1 cellular context compared by ENCODE assay signal in the genomic region with DNA sequence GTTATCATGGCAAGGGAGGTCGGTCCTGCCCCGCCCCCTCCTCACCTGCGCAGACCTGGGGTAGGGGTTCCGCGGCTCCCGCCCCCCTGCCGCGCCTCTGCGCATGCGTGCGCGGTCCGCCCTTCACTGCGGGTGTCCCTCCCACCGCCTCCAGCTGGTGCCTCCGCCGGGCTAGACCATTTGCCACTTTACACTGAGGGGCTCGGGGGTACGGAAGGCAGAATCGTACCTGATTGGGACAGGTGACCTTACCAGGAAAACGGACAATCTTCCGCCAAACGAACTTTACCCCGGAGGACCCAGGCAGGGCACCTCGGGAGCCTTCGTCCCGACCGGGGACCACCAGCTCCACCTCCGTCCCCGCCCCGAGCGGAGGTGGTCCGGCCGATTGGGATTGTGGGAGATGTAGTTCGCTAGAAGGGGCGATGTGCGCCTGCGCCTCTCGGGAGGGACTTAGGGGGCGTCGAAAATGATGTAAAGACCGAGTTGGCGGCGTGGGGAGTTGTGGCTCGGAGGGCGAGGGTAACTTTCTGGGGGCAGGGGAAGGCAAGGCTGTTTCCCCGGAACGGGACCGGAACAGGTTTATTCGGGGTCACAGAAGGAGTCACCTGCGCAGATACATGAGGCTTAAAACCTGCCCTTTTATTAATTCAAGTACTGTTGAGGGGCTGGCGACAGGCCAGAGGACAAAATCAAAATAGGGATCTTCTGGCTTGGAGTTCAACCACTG.
A peak's percentile ranks its signal among the peaks of the same experiment; 100 is the strongest.
TF ChIP-seq lines count a peak whose summit lies in the region.

A gene with protein sequence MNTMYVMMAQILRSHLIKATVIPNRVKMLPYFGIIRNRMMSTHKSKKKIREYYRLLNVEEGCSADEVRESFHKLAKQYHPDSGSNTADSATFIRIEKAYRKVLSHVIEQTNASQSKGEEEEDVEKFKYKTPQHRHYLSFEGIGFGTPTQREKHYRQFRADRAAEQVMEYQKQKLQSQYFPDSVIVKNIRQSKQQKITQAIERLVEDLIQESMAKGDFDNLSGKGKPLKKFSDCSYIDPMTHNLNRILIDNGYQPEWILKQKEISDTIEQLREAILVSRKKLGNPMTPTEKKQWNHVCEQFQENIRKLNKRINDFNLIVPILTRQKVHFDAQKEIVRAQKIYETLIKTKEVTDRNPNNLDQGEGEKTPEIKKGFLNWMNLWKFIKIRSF (minus strand): TSS at position 344 of the 730 bp plus-strand sequence. CDS start 2,323 bp downstream, outside the sequence.

TF ChIP-seq in GM12878, 131 proteins besides CTCF, POLR2A, EP300 and RAD21 (continued from another document and continues in another):
- TF ChIP-seq, protein P1, sequence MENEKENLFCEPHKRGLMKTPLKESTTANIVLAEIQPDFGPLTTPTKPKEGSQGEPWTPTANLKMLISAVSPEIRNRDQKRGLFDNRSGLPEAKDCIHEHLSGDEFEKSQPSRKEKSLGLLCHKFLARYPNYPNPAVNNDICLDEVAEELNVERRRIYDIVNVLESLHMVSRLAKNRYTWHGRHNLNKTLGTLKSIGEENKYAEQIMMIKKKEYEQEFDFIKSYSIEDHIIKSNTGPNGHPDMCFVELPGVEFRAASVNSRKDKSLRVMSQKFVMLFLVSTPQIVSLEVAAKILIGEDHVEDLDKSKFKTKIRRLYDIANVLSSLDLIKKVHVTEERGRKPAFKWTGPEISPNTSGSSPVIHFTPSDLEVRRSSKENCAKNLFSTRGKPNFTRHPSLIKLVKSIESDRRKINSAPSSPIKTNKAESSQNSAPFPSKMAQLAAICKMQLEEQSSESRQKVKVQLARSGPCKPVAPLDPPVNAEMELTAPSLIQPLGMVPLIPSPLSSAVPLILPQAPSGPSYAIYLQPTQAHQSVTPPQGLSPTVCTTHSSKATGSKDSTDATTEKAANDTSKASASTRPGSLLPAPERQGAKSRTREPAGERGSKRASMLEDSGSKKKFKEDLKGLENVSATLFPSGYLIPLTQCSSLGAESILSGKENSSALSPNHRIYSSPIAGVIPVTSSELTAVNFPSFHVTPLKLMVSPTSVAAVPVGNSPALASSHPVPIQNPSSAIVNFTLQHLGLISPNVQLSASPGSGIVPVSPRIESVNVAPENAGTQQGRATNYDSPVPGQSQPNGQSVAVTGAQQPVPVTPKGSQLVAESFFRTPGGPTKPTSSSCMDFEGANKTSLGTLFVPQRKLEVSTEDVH (IDR thresholded peaks at IDR 0.05; ENCODE audit: low read depth, partially characterized antibody) = no peak
- TF ChIP-seq RB1 (IDR thresholded peaks at IDR 0.05; ENCODE audit: borderline replicate concordance) (0 out of 2 replicates have a peak, but pooled peaks have one; percentile 74), HSF1 (IDR thresholded peaks at IDR 0.05; ENCODE audit: low read depth, low read length) (no peak), NR2C1 (IDR thresholded peaks at IDR 0.05) (peak; percentile 50; the same call in 1 of the 2 replicates), BCLAF1 (IDR thresholded peaks at IDR 0.05) (peak; percentile 90), TARDBP (IDR thresholded peaks at IDR 0.05; ENCODE audit: borderline replicate concordance) (no peak), ATF7 (IDR thresholded peaks at IDR 0.05; ENCODE audit: low read depth) (peak; percentile 99), HDGF (IDR thresholded peaks at IDR 0.05) (peak; percentile 77; the same call in 1 of the 2 replicates), BCL11A (IDR thresholded peaks at IDR 0.05; ENCODE audit: low read depth, low read length) (no peak), ZBTB4 (CRISPR knock-in tag; IDR thresholded peaks at IDR 0.05) (no peak), TBL1XR1 (IDR thresholded peaks at IDR 0.05; ENCODE audit: low read depth, low read length) (0 out of 2 replicates have a peak, but pooled peaks have one; percentile 37), CEBPZ (IDR thresholded peaks at IDR 0.05; ENCODE audit: low read depth, low read length) (no peak), NR2F1 (conservative IDR thresholded peaks at IDR 0.05) (no peak), ZNF622 (IDR thresholded peaks at IDR 0.05) (no peak), CBFB (IDR thresholded peaks at IDR 0.05; ENCODE audit: low read depth) (no peak), ZNF592 (IDR thresholded peaks at IDR 0.05) (no peak), IKZF2 (IDR thresholded peaks at IDR 0.05) (no peak), ZNF207 (IDR thresholded peaks at IDR 0.05; ENCODE audit: borderline replicate concordance) (peak; percentile 96), RCOR1 (conservative IDR thresholded peaks at IDR 0.05; ENCODE audit: low read depth, low read length) (no peak), CHD1 (IDR thresholded peaks at IDR 0.05; ENCODE audit: low read depth, low read length) (peak; percentile 95), BHLHE40 (IDR thresholded peaks at IDR 0.05; ENCODE audit: borderline replicate concordance in 1 of 2, low read depth in 2 of 2, low read length in 1 of 2) (peak; percentile 93 to 94), ZNF24 (IDR thresholded peaks at IDR 0.05) (no peak), TAF1 (IDR thresholded peaks at IDR 0.05; ENCODE audit: borderline replicate concordance, low read depth, low read length) (no peak), SPI1 (IDR thresholded peaks at IDR 0.05; ENCODE audit: borderline replicate concordance, insufficient read depth, low read depth, low read length) (no peak), MTA2 (IDR thresholded peaks at IDR 0.05; ENCODE audit: low read depth) (0 out of 2 replicates have a peak, but pooled peaks have one; percentile 17), JUNB (IDR thresholded peaks at IDR 0.05) (peak; percentile 87), CREM (IDR thresholded peaks at IDR 0.05; ENCODE audit: low read depth) (0 out of 2 replicates have a peak, but pooled peaks have one; percentile 29)
- TF ChIP-seq, protein P2, sequence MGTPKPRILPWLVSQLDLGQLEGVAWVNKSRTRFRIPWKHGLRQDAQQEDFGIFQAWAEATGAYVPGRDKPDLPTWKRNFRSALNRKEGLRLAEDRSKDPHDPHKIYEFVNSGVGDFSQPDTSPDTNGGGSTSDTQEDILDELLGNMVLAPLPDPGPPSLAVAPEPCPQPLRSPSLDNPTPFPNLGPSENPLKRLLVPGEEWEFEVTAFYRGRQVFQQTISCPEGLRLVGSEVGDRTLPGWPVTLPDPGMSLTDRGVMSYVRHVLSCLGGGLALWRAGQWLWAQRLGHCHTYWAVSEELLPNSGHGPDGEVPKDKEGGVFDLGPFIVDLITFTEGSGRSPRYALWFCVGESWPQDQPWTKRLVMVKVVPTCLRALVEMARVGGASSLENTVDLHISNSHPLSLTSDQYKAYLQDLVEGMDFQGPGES (IDR thresholded peaks at IDR 0.05) = no peak
- TF ChIP-seq, protein P3, sequence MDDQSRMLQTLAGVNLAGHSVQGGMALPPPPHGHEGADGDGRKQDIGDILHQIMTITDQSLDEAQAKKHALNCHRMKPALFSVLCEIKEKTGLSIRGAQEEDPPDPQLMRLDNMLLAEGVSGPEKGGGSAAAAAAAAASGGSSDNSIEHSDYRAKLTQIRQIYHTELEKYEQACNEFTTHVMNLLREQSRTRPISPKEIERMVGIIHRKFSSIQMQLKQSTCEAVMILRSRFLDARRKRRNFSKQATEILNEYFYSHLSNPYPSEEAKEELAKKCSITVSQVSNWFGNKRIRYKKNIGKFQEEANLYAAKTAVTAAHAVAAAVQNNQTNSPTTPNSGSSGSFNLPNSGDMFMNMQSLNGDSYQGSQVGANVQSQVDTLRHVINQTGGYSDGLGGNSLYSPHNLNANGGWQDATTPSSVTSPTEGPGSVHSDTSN (IDR thresholded peaks at IDR 0.05; ENCODE audit: insufficient replicate concordance, low read depth, low read length) = peak; percentile 45
